ENCODE assay signal across 15 cellular contexts in genomic region chr10:124225468-124226270, GRCh38.
DNase-seq lines count a peak whose midpoint lies in the region; ATAC-seq, FAIRE-seq and TF ChIP-seq lines count a peak whose summit lies in the region.
"Had no signal": no experiment of that assay in that cellular context is flagged by ENCODE, and none has a peak within 500 bp of the region (broad histone marks: within the 10 kb centered on the region; RNA-seq: fewer than 3 reads in every experiment).

No MANE protein-coding gene starts in this region.

- H3K79me2 ChIP-seq in GM23338 (replicated peaks; ENCODE audit: insufficient read depth): no peaks in the 10 kb centered on the region

- 0 out of 2 replicates have a peak, but pooled peaks cover 4% of the 10 kb centered on the region for H3F3A ChIP-seq in GM23338 (replicated peaks; ENCODE audit: low read depth)

- peaks cover 13% of the 10 kb centered on the region for H3K4me1 ChIP-seq in GM23338 (ENCODE audit: insufficient read depth)
- H3K4me1 ChIP-seq: colonic mucosa had no signal

- no peaks in the 10 kb centered on the region for H3K27me3 ChIP-seq in GM23338 (ENCODE audit: insufficient read depth)
- H3K27me3 ChIP-seq: colonic mucosa had no signal

- H3K27me3 Mint-ChIP-seq in GM23338 (ENCODE audit: insufficient read depth, low read depth, poor library complexity): peaks cover 11% of the 10 kb centered on the region

- H3K4me1 Mint-ChIP-seq in GM23338: peaks cover 14% of the 10 kb centered on the region

- no peak for TF ChIP-seq CTCF in GM23338 (conservative IDR thresholded peaks at IDR 0.05; ENCODE audit: low read depth in 2 of 2)

- no peak overlapping the region for H3K4me3 ChIP-seq in GM23338
- H3K4me3 ChIP-seq: colonic mucosa, mucosa of descending colon had no signal

- peaks cover 47% of the 10 kb centered on the region for H3K9me3 Mint-ChIP-seq in GM23338

- no peak for TF ChIP-seq POLR2A in erythroblast (IDR thresholded peaks at IDR 0.05; ENCODE audit: low read length)

- ATAC-seq in HG03039 (IDR thresholded peaks at IDR 0.05; ENCODE audit: unreplicated experiment) (no peak), GM23338 (no peak)
- ATAC-seq: mucosa of descending colon had no signal

- no peak overlapping the region for H3K27ac ChIP-seq in GM23338 (ENCODE audit: low read depth)
- H3K27ac ChIP-seq: colonic mucosa had no signal

- DNase-seq in stimulated activated naive CD4-positive, alpha-beta T cell (lab: John Stamatoyannopoulos, UW): peak in 4 of 6 experiments; percentile 51 to 85 (median 74)
- no peak for DNase-seq in stimulated activated naive CD4-positive, alpha-beta T cell treated with Interleukin-2 at 50 U/mL for 16 hours (lab: John Stamatoyannopoulos, UW)
- DNase-seq in activated CD4-positive, alpha-beta T cell treated with anti-CD3 and anti-CD28 coated beads, Interleukin-2, amount 50 U/mL, for 48 hours: peak; percentile 9 to 10
- DNase-seq in erythroblast (lab: John Stamatoyannopoulos, UW) (peak; percentile 71 to 84), NCI-H1092 (lab: John Stamatoyannopoulos, UW) (no peak), GM23338 (ENCODE audit: low spot score) (no peak), GM19239 (ENCODE audit: insufficient read length, low spot score) (no peak)
- DNase-seq: colonic mucosa, COR-L47, mucosa of descending colon, NCI-H146, trophoblast cell had no signal

- 0 out of 2 replicates have a peak, but pooled peaks cover 5% of the 10 kb centered on the region for H3K9me2 ChIP-seq in GM23338 (ENCODE audit: insufficient read depth)

- no peak overlapping the region for H2AFZ ChIP-seq in GM23338

- H4K20me1 ChIP-seq in GM23338 (replicated peaks; ENCODE audit: insufficient read depth): no peaks in the 10 kb centered on the region

- 0 out of 3 replicates have a peak, but pooled peaks cover 5% of the 10 kb centered on the region for H3K36me3 Mint-ChIP-seq in GM23338 (ENCODE audit: low read depth)

- no peak overlapping the region for H3K4me2 ChIP-seq in GM23338

- no peak for FAIRE-seq in GM19239 (lab: Jason Lieb, UNC)
- FAIRE-seq: GM12891, RCC 7860 had no signal

- no peak overlapping the region for H3K4me3 Mint-ChIP-seq in GM23338

- H3K27ac Mint-ChIP-seq in GM23338: no peak overlapping the region

- no peaks in the 10 kb centered on the region for H3K36me3 ChIP-seq in GM23338 (ENCODE audit: insufficient read depth)
- H3K36me3 ChIP-seq: colonic mucosa had no signal

TF ChIP-seq in GM23338, 12 proteins besides CTCF, POLR2A, EP300 and RAD21:
- TF ChIP-seq POLR2AphosphoS5 (IDR thresholded peaks at IDR 0.05; ENCODE audit: low read depth) (no peak), JUNB (IDR thresholded peaks at IDR 0.05; ENCODE audit: unreplicated experiment) (no peak), ZNF114 (CRISPR knock-in tag; IDR thresholded peaks at IDR 0.05) (no peak), CREB1 (CRISPR knock-in tag; IDR thresholded peaks at IDR 0.05; ENCODE audit: low read depth) (no peak)

Comparison
In these comparisons a context has a peak if more than half of its experiments do, and no peak if none do; other contexts are left out.
1. DNase-seq: peak in stimulated activated naive CD4-positive, alpha-beta T cell (4 of 6), activated CD4-positive, alpha-beta T cell treated with anti-CD3 and anti-CD28 coated beads, Interleukin-2, amount 50 U/mL, for 48 hours (2 of 2) and erythroblast (2 of 2); none in stimulated activated naive CD4-positive, alpha-beta T cell treated with Interleukin-2 at 50 U/mL for 16 hours (single experiment), NCI-H1092 (single experiment), GM23338 (single experiment) and GM19239 (single experiment).